In the genomic region with DNA sequence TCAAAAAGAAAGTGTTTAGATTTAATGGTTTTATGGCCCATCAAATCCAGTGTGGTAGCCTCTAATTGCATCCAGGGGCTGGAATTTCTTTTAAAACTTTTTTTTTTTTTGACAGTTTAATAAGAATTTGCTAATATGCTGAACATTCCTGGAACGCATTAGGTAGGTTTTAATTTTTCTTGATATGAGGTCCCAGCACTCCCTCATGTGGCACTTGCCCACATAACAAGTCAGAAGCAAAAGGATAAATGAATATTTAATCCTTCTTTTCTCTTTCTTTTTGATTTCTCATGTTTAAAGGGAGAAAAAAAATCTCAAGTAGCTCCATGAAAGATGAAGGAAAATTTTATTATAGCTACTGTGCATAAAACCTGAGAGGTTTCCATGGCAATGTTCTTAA, we compare ENCODE assay signal across 8 cellular contexts. TPM values are rescaled to one million over a fixed set of nuclear protein-coding genes. Genes with fewer than 3 reads are reported as not detected.
DNase-seq lines count a peak whose midpoint lies in the region; ATAC-seq, FAIRE-seq and TF ChIP-seq lines count a peak whose summit lies in the region.

No MANE protein-coding gene starts in this region.

- no peaks in the 10 kb centered on the region for H3K27me3 Mint-ChIP-seq in type B pancreatic cell

- H3K4me3 Mint-ChIP-seq in type B pancreatic cell = no peak overlapping the region

- H3K4me1 ChIP-seq in heart right ventricle = peaks cover 0 to 14% (median 0%) of the 10 kb centered on the region in 9 donors
- peaks cover 0 to 6% of the 10 kb centered on the region in 2 donors for H3K4me1 ChIP-seq in right atrium auricular region
- H3K4me1 ChIP-seq in small intestine (ENCODE audit: control insufficient read depth in 2 of 2, insufficient read depth in 1 of 2, low read depth in 1 of 2, low read length in 1 of 2) = no peaks in the 10 kb centered on the region

- no peak for DNase-seq in heart right ventricle
- no peak for DNase-seq in right atrium auricular region (ENCODE audit: low spot score)
- DNase-seq in RPMI7951 (ENCODE audit: low read depth) = peak; percentile 59
- peak; percentile 75 for DNase-seq in fibroblast of the aortic adventitia (ENCODE audit: low read depth)
- no peak for DNase-seq in type B pancreatic cell (ENCODE audit: extremely low spot score, unreplicated experiment)
- DNase-seq in small intestine = no peak

- H3K9me3 Mint-ChIP-seq in type B pancreatic cell = no peaks in the 10 kb centered on the region

- TF ChIP-seq CTCF in heart right ventricle (IDR thresholded peaks at IDR 0.05) (peak in 7 of 9 donors; percentile 24 to 69 (median 60)), right atrium auricular region (IDR thresholded peaks at IDR 0.05) (peak in 1 of 2 donors; percentile 59), fibroblast of the aortic adventitia (IDR thresholded peaks at IDR 0.05; ENCODE audit: insufficient read depth, low read length) (peak; percentile 75), type B pancreatic cell (conservative IDR thresholded peaks at IDR 0.05) (peak; percentile 78)

- intact Hi-C loops in heart right ventricle (cut with DNase I) = no loop called here

- no peak overlapping the region for H3K27ac ChIP-seq in heart right ventricle
- no peak overlapping the region for H3K27ac ChIP-seq in right atrium auricular region
- H3K27ac ChIP-seq in small intestine (ENCODE audit: low read depth in 1 of 2, low read length in 1 of 2) = no peak overlapping the region

- H3K36me3 ChIP-seq in heart right ventricle (no peaks in the 10 kb centered on the region), right atrium auricular region (no peaks in the 10 kb centered on the region), small intestine (ENCODE audit: control insufficient read depth in 2 of 2, insufficient read depth in 2 of 2, low read length in 2 of 2) (no peaks in the 10 kb centered on the region)

- no peaks in the 10 kb centered on the region for H3K36me3 Mint-ChIP-seq in type B pancreatic cell

- no peak overlapping the region for H3K4me3 ChIP-seq in heart right ventricle
- no peak overlapping the region for H3K4me3 ChIP-seq in right atrium auricular region
- no peak overlapping the region for H3K4me3 ChIP-seq in fibroblast of the aortic adventitia (ENCODE audit: low read depth, low read length)
- no peak overlapping the region for H3K4me3 ChIP-seq in small intestine (ENCODE audit: low read depth in 1 of 2, low read length in 2 of 2)

- H3K27ac Mint-ChIP-seq in type B pancreatic cell = no peak overlapping the region

- H3K9me3 ChIP-seq in heart right ventricle = no peaks in the 10 kb centered on the region
- H3K9me3 ChIP-seq in right atrium auricular region = no peaks in the 10 kb centered on the region
- no peaks in the 10 kb centered on the region for H3K9me3 ChIP-seq in small intestine (ENCODE audit: control insufficient read depth, low read depth)

- 19 to 27% methylated on average over 1 of the region's 1 CpG for WGBS in heart right ventricle, 2 donors
- whole genome bisulfite sequencing in small intestine, 3 donors = 21 to 26% (median 24%) methylated on average over 1 of the region's 1 CpG

- H3K4me1 Mint-ChIP-seq in type B pancreatic cell (ENCODE audit: unreplicated experiment) = no peaks in the 10 kb centered on the region

- no peak for FAIRE-seq in small intestine (lab: Jason Lieb, UNC)

- ATAC-seq in heart right ventricle = no peak
- ATAC-seq in GM19455 (IDR thresholded peaks at IDR 0.05; ENCODE audit: unreplicated experiment) = no peak
- no peak for ATAC-seq in GM21526 (IDR thresholded peaks at IDR 0.05; ENCODE audit: low FRiP score, unreplicated experiment)

- H3K27me3 ChIP-seq in heart right ventricle = no peaks in the 10 kb centered on the region
- no peaks in the 10 kb centered on the region for H3K27me3 ChIP-seq in right atrium auricular region
- H3K27me3 ChIP-seq in small intestine (ENCODE audit: control insufficient read depth in 2 of 2, insufficient read depth in 2 of 2, low read length in 2 of 2) = no peaks in the 10 kb centered on the region

RNA-seq across cellular contexts. Expression of a gene that starts 13.5 kb away (rescaled TPM):
- total RNA-seq in heart right ventricle (not detected), right atrium auricular region (not detected), fibroblast of the aortic adventitia (ENCODE audit: low replicate concordance) (not detected in 2 replicates), type B pancreatic cell (ENCODE audit: low replicate concordance) (not detected in 2 replicates)
- polyA plus RNA-seq in heart right ventricle (not detected), small intestine (under 1 TPM in 1 of 3 donors, not detected in 2; 0.04 TPM)
- total RNA-seq in RPMI7951 (2014; rRNA removed; shearing (Covaris generic)) = 0.20 TPM in 1 of 2 replicates, not detected in the other

Comparison
In these comparisons a context has a peak if more than half of its experiments do, and no peak if none do; other contexts are left out.
1. DNase-seq: peak in RPMI7951 (single experiment) and fibroblast of the aortic adventitia (single experiment); none in heart right ventricle (0 of 2), right atrium auricular region (single experiment), type B pancreatic cell (single experiment) and small intestine (single experiment).